In the genomic region with DNA sequence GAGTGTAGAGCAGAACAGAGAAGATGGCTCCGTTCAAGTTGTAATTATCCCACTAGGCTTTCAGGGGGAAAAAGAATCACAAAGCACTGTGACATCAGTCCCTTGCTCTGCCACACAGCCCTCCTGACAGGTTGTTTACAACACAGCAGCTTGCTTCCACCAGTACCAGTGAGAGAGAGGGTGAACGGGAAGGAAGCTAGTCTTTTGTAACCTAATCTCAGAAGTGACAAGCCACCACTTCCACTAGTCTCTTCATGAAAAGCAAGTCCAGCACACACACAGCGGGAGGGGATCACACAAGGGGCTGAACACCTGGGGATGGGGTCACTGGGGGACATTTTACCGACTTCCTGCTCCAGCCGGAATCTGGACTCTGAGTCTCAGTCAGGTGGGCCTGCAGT, we compare ENCODE assay signal across 11 cellular contexts.
DNase-seq lines count a peak whose midpoint lies in the region; ATAC-seq and TF ChIP-seq lines count a peak whose summit lies in the region.
"Had no signal": no experiment of that assay in that cellular context is flagged by ENCODE, and none has a peak within 500 bp of the region (broad histone marks: within the 10 kb centered on the region; RNA-seq: fewer than 3 reads in every experiment).

No MANE protein-coding gene starts in this region.

- no peaks in the 10 kb centered on the region for H3K27me3 Mint-ChIP-seq in activated CD4-positive, alpha-beta T cell treated with anti-CD3 and anti-CD28 coated beads for 36 hours
- H3K27me3 Mint-ChIP-seq in endodermal cell (ENCODE audit: insufficient read depth) = no peaks in the 10 kb centered on the region

- ATAC-seq in activated CD4-positive, alpha-beta T cell treated with anti-CD3 and anti-CD28 coated beads for 36 hours = peak; percentile 49
- ATAC-seq in sciatic nerve = peak; percentile 39
- ATAC-seq: left colon had no signal

- no peaks in the 10 kb centered on the region for H3K4me1 ChIP-seq in endodermal cell (ENCODE audit: control insufficient read depth, insufficient read depth, low read length)
- H3K4me1 ChIP-seq: tibial artery had no signal

- DNase-seq in activated CD4-positive, alpha-beta T cell treated with anti-CD3 and anti-CD28 coated beads for 36 hours = no peak
- no peak for DNase-seq in activated CD4-positive, alpha-beta T cell treated with anti-CD3 and anti-CD28 coated beads, Interleukin-2, amount 50 U/mL, for 1 hour
- DNase-seq in NCI-H2227 treated with DMSO at 0.1 percent for 48 hours (lab: John Stamatoyannopoulos, UW) (peak; percentile 38), endodermal cell (no peak), sciatic nerve (ENCODE audit: low spot score) (no peak), globus pallidus (ENCODE audit: low spot score) (no peak), putamen (ENCODE audit: low spot score) (no peak), NCI-H69 (lab: John Stamatoyannopoulos, UW) (no peak)
- DNase-seq: activated CD4-positive, alpha-beta T cell treated with anti-CD3 and anti-CD28 coated beads for 48 hours; left colon; tibial artery had no signal

- no peak overlapping the region for H3K4me3 Mint-ChIP-seq in activated CD4-positive, alpha-beta T cell treated with anti-CD3 and anti-CD28 coated beads for 36 hours
- H3K4me3 Mint-ChIP-seq in endodermal cell = no peak overlapping the region

- no peak overlapping the region for H3K9ac ChIP-seq in endodermal cell (ENCODE audit: extremely low read depth, low read length, poor library complexity, severe bottlenecking)

- intact Hi-C loops in activated CD4-positive, alpha-beta T cell treated with anti-CD3 and anti-CD28 coated beads for 36 hours (cut with DNase I, micrococcal nuclease) = no loop called here
- intact Hi-C loops in sciatic nerve (cut with DNase I) = no loop called here

- CTCF ChIA-PET in activated CD4-positive, alpha-beta T cell treated with anti-CD3 and anti-CD28 coated beads for 36 hours (lab: Charles Lee) = interaction anchor here (0.5 to 1.9 kb wide), 8 partner anchors 8 to 803 kb away, joined by 3 to 22 read pairs (median 3); no protein-coding TSS in a partner anchor

- H3K36me3 ChIP-seq in endodermal cell (ENCODE audit: control insufficient read depth, insufficient read depth, low read length) = no peaks in the 10 kb centered on the region
- H3K36me3 ChIP-seq: tibial artery had no signal

- POLR2A ChIA-PET in activated CD4-positive, alpha-beta T cell treated with anti-CD3 and anti-CD28 coated beads for 36 hours (lab: Charles Lee) = no interaction called here

- 75 to 83% methylated on average over 2 to 5 of the region's 5 CpGs for WGBS in endodermal cell (ENCODE audit: insufficient coverage in 1 of 2, insufficient read length in 1 of 2), 2 experiments

- H3K9me3 ChIP-seq in endodermal cell (ENCODE audit: control insufficient read depth, low read length) = no peaks in the 10 kb centered on the region
- H3K9me3 ChIP-seq: tibial artery had no signal

- peaks cover 31% of the 10 kb centered on the region for H3K4me1 Mint-ChIP-seq in activated CD4-positive, alpha-beta T cell treated with anti-CD3 and anti-CD28 coated beads for 36 hours
- peaks cover 6% of the 10 kb centered on the region for H3K4me1 Mint-ChIP-seq in endodermal cell

- no peaks in the 10 kb centered on the region for H3K9me3 Mint-ChIP-seq in activated CD4-positive, alpha-beta T cell treated with anti-CD3 and anti-CD28 coated beads for 36 hours (ENCODE audit: low read depth)
- H3K9me3 Mint-ChIP-seq in endodermal cell = no peaks in the 10 kb centered on the region

- no peaks in the 10 kb centered on the region for H3K36me3 Mint-ChIP-seq in activated CD4-positive, alpha-beta T cell treated with anti-CD3 and anti-CD28 coated beads for 36 hours (ENCODE audit: low read depth)
- H3K36me3 Mint-ChIP-seq in endodermal cell (ENCODE audit: low read depth) = no peaks in the 10 kb centered on the region

- H3K27ac ChIP-seq in endodermal cell (ENCODE audit: low read depth, low read length) = peak overlapping the region; percentile 55
- H3K27ac ChIP-seq: tibial artery had no signal

- TF ChIP-seq CTCF in endodermal cell (conservative IDR thresholded peaks at IDR 0.05) = no peak

- H3K4me3 ChIP-seq in endodermal cell (ENCODE audit: low read length) = no peak overlapping the region
- H3K4me3 ChIP-seq: tibial artery had no signal

- peak overlapping the region; percentile 2 for H3K27ac Mint-ChIP-seq in activated CD4-positive, alpha-beta T cell treated with anti-CD3 and anti-CD28 coated beads for 36 hours
- H3K27ac Mint-ChIP-seq in endodermal cell = no peak overlapping the region

- H3K27me3 ChIP-seq in endodermal cell (ENCODE audit: control insufficient read depth, insufficient read depth, low read length, poor library complexity, severe bottlenecking) = no peaks in the 10 kb centered on the region
- H3K27me3 ChIP-seq: tibial artery had no signal
